Comparison of ENCODE assay signal across 1 cellular context in the genomic region with DNA sequence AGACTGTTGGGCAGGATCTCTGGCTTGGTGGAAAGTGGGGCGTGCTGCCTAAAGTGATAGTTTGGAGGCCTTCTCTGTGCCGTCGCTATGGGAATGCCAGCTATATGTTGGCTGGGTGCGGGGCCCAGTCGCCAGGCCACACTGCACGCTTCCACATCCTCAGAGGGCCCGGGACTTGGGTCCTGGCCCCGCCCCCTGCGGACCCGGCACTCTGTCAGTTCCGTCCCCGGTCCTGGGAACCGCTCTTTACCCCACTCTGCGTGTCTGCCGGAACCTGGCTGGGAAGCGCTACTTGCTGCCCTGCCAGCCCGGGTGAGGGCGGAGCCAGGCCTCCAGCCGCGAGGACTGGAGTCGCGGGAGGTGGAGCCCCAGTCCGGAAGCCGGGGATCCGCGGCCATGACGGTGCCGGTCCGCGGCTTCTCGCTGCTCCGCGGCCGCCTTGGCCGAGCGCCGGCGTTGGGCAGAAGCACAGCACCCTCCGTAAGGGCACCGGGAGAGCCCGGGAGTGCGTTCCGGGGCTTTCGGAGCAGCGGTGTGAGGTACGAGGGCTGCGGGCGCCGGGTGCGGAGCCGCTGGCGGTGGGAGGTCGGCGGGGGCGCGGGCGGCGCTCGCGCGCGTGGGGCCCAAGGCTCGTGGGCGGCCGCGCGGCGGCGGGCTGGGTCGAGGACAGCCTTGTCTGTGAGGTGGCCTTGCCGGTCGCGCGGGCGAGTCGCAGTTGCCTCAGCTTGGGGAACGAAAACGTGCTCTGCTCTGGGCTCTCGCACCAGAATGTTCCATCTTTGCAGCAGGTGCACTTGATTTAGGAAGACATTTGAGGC.
TF ChIP-seq lines count a peak whose summit lies in the region.

Gene MTHFD2L (plus strand): TSS at position 376 of the 818 bp plus-strand sequence. CDS start 21 bp downstream, at position 397.

TF ChIP-seq in SK-N-SH treated with all-trans-retinoic acid at 6 μM for 48 hours, 23 proteins besides CTCF, POLR2A, EP300 and RAD21 (continued from another document):
- no peak for TF ChIP-seq TSHZ2 (CRISPR knock-in tag; IDR thresholded peaks at IDR 0.05)
- TF ChIP-seq TCF4 (CRISPR knock-in tag; IDR thresholded peaks at IDR 0.05; ENCODE audit: borderline replicate concordance) = peak; percentile 37; the same call in 1 of the 2 replicates
TF ChIP-seq in SK-N-SH treated with all-trans-retinoic acid at 6 μM for 48 hours: peak in this region for 2.
